Comparison of ENCODE assay signal across 8 cellular contexts in genomic region chr11:75582935-75583709, GRCh38. TPM values are rescaled to one million over a fixed set of nuclear protein-coding genes. Genes with fewer than 3 reads are reported as not detected.
DNase-seq lines count a peak whose midpoint lies in the region; ATAC-seq and TF ChIP-seq lines count a peak whose summit lies in the region.

No MANE protein-coding gene starts in this region.

- no peaks in the 10 kb centered on the region for H3K36me3 ChIP-seq in sigmoid colon

- WGBS in sigmoid colon, 2 donors: 4% methylated on average over 67 of the region's 67 CpGs

- no peaks in the 10 kb centered on the region for H3K27me3 Mint-ChIP-seq in T-helper 17 cell
- peaks cover 7% of the 10 kb centered on the region for H3K27me3 Mint-ChIP-seq in brain

- intact Hi-C loops in sigmoid colon (cut with DNase I): loop anchor here (5.0 to 10.0 kb wide), 2 partner anchors 84 to 232 kb away; partner anchors contain the start of genes MAP6 and UVRAG

- H3K9me3 ChIP-seq in T-helper 17 cell (ENCODE audit: control insufficient read depth, low read length, poor library complexity, severe bottlenecking): no peaks in the 10 kb centered on the region
- H3K9me3 ChIP-seq in sigmoid colon: no peaks in the 10 kb centered on the region

- TF ChIP-seq CTCF in brain (conservative IDR thresholded peaks at IDR 0.05) (peak in 1 of 2 experiments; percentile 71), sigmoid colon (IDR thresholded peaks at IDR 0.05) (peak in 2 of 4 experiments; percentile 12 to 76)

- no peaks in the 10 kb centered on the region for H3K27me3 ChIP-seq in sigmoid colon

- peak overlapping the region; percentile 74 for H3K27ac Mint-ChIP-seq in T-helper 17 cell
- peak overlapping the region; percentile 77 to 96 (median 85) for H3K27ac Mint-ChIP-seq in brain

- TF ChIP-seq EP300 in sigmoid colon (IDR thresholded peaks at IDR 0.05): no peak

- H3K4me3 ChIP-seq in iPS-11a (ENCODE audit: low read depth, low read length): peak overlapping the region; percentile 56
- H3K4me3 ChIP-seq in sigmoid colon: peak overlapping the region; percentile 68 to 92 (median 80)

- peak overlapping the region; percentile 94 to 99 (median 98) for H3K27ac ChIP-seq in sigmoid colon

- H3K9me3 Mint-ChIP-seq in brain: peaks cover 0 to 15% (median 0%) of the 10 kb centered on the region in 5 experiments

- H3K4me1 ChIP-seq in sigmoid colon: peaks cover 3 to 18% (median 16%) of the 10 kb centered on the region in 4 donors

- H3K4me3 Mint-ChIP-seq in T-helper 17 cell (peak overlapping the region; percentile 83), brain (peak overlapping the region; percentile 62 to 81 (median 75))

- ATAC-seq in GM19463 (IDR thresholded peaks at IDR 0.05; ENCODE audit: unreplicated experiment) (peak; percentile 90), T-helper 17 cell (peak; percentile 89)

- H3K36me3 Mint-ChIP-seq in T-helper 17 cell (ENCODE audit: low read depth) (no peaks in the 10 kb centered on the region), brain (peaks cover 9% of the 10 kb centered on the region)

- H3K4me1 Mint-ChIP-seq in T-helper 17 cell (peaks cover 13% of the 10 kb centered on the region), brain (peaks cover 27% of the 10 kb centered on the region)

- TF ChIP-seq POLR2A in sigmoid colon (IDR thresholded peaks at IDR 0.05): peak in 1 of 2 donors; percentile 85

- peak in 13 of 14 donors; percentile 50 to 86 (median 61) for DNase-seq in C1 segment of cervical spinal cord (lab: John Stamatoyannopoulos, UW)
- DNase-seq in NCI-H1092 (lab: John Stamatoyannopoulos, UW): peak; percentile 81
- peak; percentile 30 to 36 (median 30) for DNase-seq in T-helper 17 cell
- peak; percentile 87 for DNase-seq in sigmoid colon
- no peak for DNase-seq in mesenteric fat pad (ENCODE audit: low spot score)

RNA-seq across cellular contexts. Expression of gene SERPINH1, which starts 21.1 kb away (rescaled TPM):
- total RNA-seq in T-helper 17 cell (1 to 10 TPM; 3.5 to 3.6 TPM), sigmoid colon (100 to 1,000 TPM; 151 to 201 (median 172) TPM), mesenteric fat pad (309 TPM)
- polyA plus RNA-seq in brain (ENCODE audit: insufficient read depth, low read depth, low replicate concordance) (53.2 TPM), sigmoid colon (10 to 100 TPM; 12.0 to 57.1 (median 17.6) TPM)

RNA-seq across cellular contexts. Expression of gene GDPD5, which starts 57.4 kb away (rescaled TPM):
- 100 to 1,000 TPM in 1 of 2 donors, 10 to 100 TPM in 1; 77.3 to 108 TPM for total RNA-seq in T-helper 17 cell
- 18.9 TPM for polyA plus RNA-seq in brain (ENCODE audit: insufficient read depth, low read depth, low replicate concordance)
- total RNA-seq in sigmoid colon: 1 to 10 TPM; 4.3 to 7.5 (median 5.8) TPM
- 1 to 10 TPM in 2 of 3 donors, not detected in 1; 2.4 to 8.1 TPM for polyA plus RNA-seq in sigmoid colon
- 46.2 TPM for total RNA-seq in mesenteric fat pad

Comparison
In these comparisons a context has a peak if more than half of its experiments do, and no peak if none do; other contexts are left out.
1. RNA of gene SERPINH1, which starts 21.1 kb away (total RNA-seq): 309 TPM in mesenteric fat pad (single experiment) and 151 to 201 TPM in sigmoid colon; 3.5 to 3.6 TPM in T-helper 17 cell; every median in the first group is over 10 times any median in the second.